16 cellular contexts compared by ENCODE assay signal in the genomic region with DNA sequence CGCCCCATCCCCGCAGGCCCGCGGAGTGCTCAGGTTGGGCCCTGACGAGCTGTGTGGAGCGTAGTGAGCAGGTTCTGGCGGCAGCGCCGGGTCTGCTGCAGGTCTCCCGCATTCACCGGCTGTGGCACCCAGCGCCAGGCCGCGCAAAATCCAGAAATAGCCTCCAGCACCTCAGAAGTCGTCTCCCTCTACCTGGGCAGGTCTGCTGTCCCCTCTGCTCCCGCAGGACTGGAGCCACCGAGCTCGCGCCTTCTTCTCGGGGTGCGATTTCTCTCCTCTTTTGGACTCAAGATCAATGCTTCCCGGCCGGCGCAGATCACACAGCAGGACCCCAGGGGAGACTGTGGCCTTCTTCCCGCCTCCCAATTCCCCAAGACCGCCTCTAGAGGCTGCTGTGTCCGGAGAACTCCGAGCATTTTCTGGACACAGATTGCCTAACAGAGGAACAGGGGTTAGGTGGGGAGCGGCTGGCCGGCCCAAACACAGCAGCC. TPM values are rescaled to one million over a fixed set of nuclear protein-coding genes. Genes with fewer than 3 reads are reported as not detected.
DNase-seq lines count a peak whose midpoint lies in the region; ATAC-seq, FAIRE-seq and TF ChIP-seq lines count a peak whose summit lies in the region.
"Had no signal": no experiment of that assay in that cellular context is flagged by ENCODE, and none has a peak within 500 bp of the region (broad histone marks: within the 10 kb centered on the region; RNA-seq: fewer than 3 reads in every experiment).

No MANE protein-coding gene starts in this region.

- H3K4me3 Mint-ChIP-seq in activated CD8-positive, alpha-beta T cell treated with anti-CD3 and anti-CD28 coated beads for 36 hours = no peak overlapping the region
- H3K4me3 Mint-ChIP-seq: activated naive CD8-positive, alpha-beta T cell treated with anti-CD3 and anti-CD28 coated beads, Interleukin-2, amount 50 U/mL, for 24 hours had no signal

- no peaks in the 10 kb centered on the region for H3K36me3 ChIP-seq in GM06990 (ENCODE audit: control insufficient read depth, insufficient read depth, low read length)
- no peaks in the 10 kb centered on the region for H3K36me3 ChIP-seq in ascending aorta
- no peaks in the 10 kb centered on the region for H3K36me3 ChIP-seq in HepG2 (replicated peaks in 1 of 2; ENCODE audit: control insufficient read depth in 1 of 2, insufficient read depth in 2 of 2, low read length in 2 of 2)
- no peaks in the 10 kb centered on the region for H3K36me3 ChIP-seq in trophoblast cell (ENCODE audit: control insufficient read depth in 1 of 2, insufficient read depth in 2 of 2, low read length in 2 of 2)
- H3K36me3 ChIP-seq in SJCRH30 = no peaks in the 10 kb centered on the region
- H3K36me3 ChIP-seq: esophagus muscularis mucosa, lower lobe of right lung had no signal

- no peak for TF ChIP-seq RAD21 in HepG2 (CRISPR knock-in tag; IDR thresholded peaks at IDR 0.05)

- POLR2A ChIA-PET in AG04449 (lab: Yijun Ruan, JAX) = no interaction called here
- POLR2A ChIA-PET in HepG2 (lab: Yijun Ruan, JAX) = no interaction called here
- POLR2A ChIA-PET in activated CD8-positive, alpha-beta T cell treated with anti-CD3 and anti-CD28 coated beads for 36 hours (lab: Charles Lee) = interaction anchor here (1.1 kb wide), 1 partner anchor 44 kb away, joined by 3 read pairs; no protein-coding TSS in a partner anchor

- no peak overlapping the region for H4K12ac ChIP-seq in trophoblast cell (ENCODE audit: low read depth, low read length)

- H2AFZ ChIP-seq in HepG2 (ENCODE audit: low read length) = no peak overlapping the region
- no peak overlapping the region for H2AFZ ChIP-seq in trophoblast cell (ENCODE audit: insufficient read depth, low read length, poor library complexity)

- H3K27me3 ChIP-seq in GM06990 (replicated peaks; ENCODE audit: control insufficient read depth, insufficient read depth, low read length) (peaks cover 2% of the 10 kb centered on the region; the same call in 1 of the 2 replicates), ascending aorta (peaks cover 43% of the 10 kb centered on the region), HepG2 (ENCODE audit: control insufficient read depth in 1 of 2, insufficient read depth in 2 of 2, low read length in 2 of 2) (peaks cover 8 to 56% of the 10 kb centered on the region in 2 experiments), trophoblast cell (ENCODE audit: insufficient read depth, low read length) (peaks cover 84% of the 10 kb centered on the region), SJCRH30 (peaks cover 13% of the 10 kb centered on the region)

- in situ Hi-C loops in HepG2 (cut with HindIII; ENCODE audit: extremely low pct_ligation_motif_present, low pct_unique_long_range_greater_than_20kb) = no loop called here

- H3K79me2 ChIP-seq in HepG2 (ENCODE audit: insufficient read depth, low read length) = no peaks in the 10 kb centered on the region
- H3K79me2 ChIP-seq in trophoblast cell (ENCODE audit: control insufficient read depth, insufficient read depth, low read length, poor library complexity) = no peaks in the 10 kb centered on the region

- H3K36me3 Mint-ChIP-seq in activated CD8-positive, alpha-beta T cell treated with anti-CD3 and anti-CD28 coated beads for 36 hours (ENCODE audit: low read depth) = no peaks in the 10 kb centered on the region

- H3K4me3 ChIP-seq in AG04449 (ENCODE audit: low read depth, low read length) (no peak overlapping the region), GM06990 (replicated peaks; ENCODE audit: low read depth, low read length) (no peak overlapping the region), ascending aorta (no peak overlapping the region), HepG2 (replicated peaks in 1 of 3; ENCODE audit: insufficient read depth in 1 of 3, low read depth in 2 of 3, low read length in 3 of 3) (no peak overlapping the region), trophoblast cell (ENCODE audit: low read depth, low read length) (no peak overlapping the region), SJCRH30 (no peak overlapping the region)
- H3K4me3 ChIP-seq: lower lobe of right lung had no signal

- TF ChIP-seq EP300 in HepG2 (IDR thresholded peaks at IDR 0.05; ENCODE audit: low read depth in 2 of 2, low read length in 2 of 2) = no peak
- no peak for TF ChIP-seq EP300 in HepG2 (CRISPR knock-in tag; IDR thresholded peaks at IDR 0.05; ENCODE audit: borderline replicate concordance)

- H4K20me1 ChIP-seq in HepG2 (ENCODE audit: insufficient read depth, low read length) = no peaks in the 10 kb centered on the region

- H3K4me2 ChIP-seq in HepG2 (ENCODE audit: low read depth, low read length) = no peak overlapping the region
- H3K4me2 ChIP-seq in trophoblast cell (ENCODE audit: low read length) = no peak overlapping the region

- H2AK5ac ChIP-seq in trophoblast cell (ENCODE audit: low read length) = no peak overlapping the region

- CTCF ChIA-PET in AG04449 (lab: Yijun Ruan, JAX) (interaction anchor here (1.0 to 9.0 kb wide), 8 partner anchors 10 to 120 kb away, joined by 3 to 556 read pairs (median 5); a partner anchor contains a TSS), HepG2 (lab: Yijun Ruan, JAX; ENCODE audit: low intra/inter-chr PET ratio, low total read pairs) (no interaction called here)
- CTCF ChIA-PET in activated CD8-positive, alpha-beta T cell treated with anti-CD3 and anti-CD28 coated beads for 36 hours (lab: Charles Lee) = interaction anchor here (0.9 to 13.6 kb wide), 10 partner anchors 9 to 99 kb away, joined by 3 to 507 read pairs (median 18); a partner anchor contains a TSS

- DNase-seq in AG04449 (ENCODE audit: low read depth, low spot score) (no peak), GM06990 (ENCODE audit: extremely low read depth, insufficient read length) (no peak), ascending aorta (ENCODE audit: low spot score in 2 of 2) (no peak), HepG2 (ENCODE audit: low spot score) (peak; percentile 16), trophoblast cell (no peak), cerebellar nuclear complex (lab: John Stamatoyannopoulos, UW) (no peak), SJCRH30 (no peak)
- no peak for DNase-seq in activated CD8-positive, alpha-beta T cell treated with anti-CD3 and anti-CD28 coated beads for 36 hours
- DNase-seq: activated CD4-positive, CD25-positive, alpha-beta regulatory T cell; activated naive CD8-positive, alpha-beta T cell treated with anti-CD3 and anti-CD28 coated beads, Interleukin-2, amount 50 U/mL, for 24 hours; lower lobe of right lung; NCI-H1436 had no signal

- H3K18ac ChIP-seq in trophoblast cell (ENCODE audit: low read length) = no peak overlapping the region

- TF ChIP-seq POLR2A in HepG2 (IDR thresholded peaks at IDR 0.05; ENCODE audit: insufficient read depth in 1 of 2, low read depth in 2 of 2, low read length in 2 of 2) = no peak

- TF ChIP-seq CTCF in AG04449 (IDR thresholded peaks at IDR 0.05; ENCODE audit: insufficient read depth, low read length, missing control alignments) (peak; percentile 38), GM06990 (IDR thresholded peaks at IDR 0.05; ENCODE audit: insufficient read depth, low read length, poor library complexity, severe bottlenecking) (peak; percentile 12), ascending aorta (IDR thresholded peaks at IDR 0.05) (peak in 2 of 3 experiments; percentile 18 to 26), HepG2 (CRISPR knock-in tag; IDR thresholded peaks at IDR 0.05) (peak; percentile 33; the same call in 1 of the 2 replicates)
- TF ChIP-seq CTCF in activated CD8-positive, alpha-beta T cell treated with anti-CD3 and anti-CD28 coated beads for 36 hours (IDR thresholded peaks at IDR 0.05) = no peak

- H3K9ac ChIP-seq in HepG2 (ENCODE audit: insufficient read depth, low read depth, low read length) (no peak overlapping the region), trophoblast cell (ENCODE audit: low read length) (no peak overlapping the region)

- peaks cover 25% of the 10 kb centered on the region for H3K4me1 Mint-ChIP-seq in activated CD8-positive, alpha-beta T cell treated with anti-CD3 and anti-CD28 coated beads for 36 hours (ENCODE audit: low read depth)

- no peak overlapping the region for H3K14ac ChIP-seq in trophoblast cell (ENCODE audit: low read length)

- no peak overlapping the region for H2BK120ac ChIP-seq in trophoblast cell (ENCODE audit: insufficient read depth, low read length, poor library complexity)

- no peak for FAIRE-seq in HepG2 (lab: Jason Lieb, UNC)
- FAIRE-seq: D721Med had no signal

- H3K27ac Mint-ChIP-seq in activated CD8-positive, alpha-beta T cell treated with anti-CD3 and anti-CD28 coated beads for 36 hours = no peak overlapping the region
- H3K27ac Mint-ChIP-seq: activated naive CD8-positive, alpha-beta T cell treated with anti-CD3 and anti-CD28 coated beads, Interleukin-2, amount 50 U/mL, for 24 hours had no signal

- H4K91ac ChIP-seq in trophoblast cell (ENCODE audit: low read depth, low read length) = no peak overlapping the region

- H3K9me3 Mint-ChIP-seq in activated CD8-positive, alpha-beta T cell treated with anti-CD3 and anti-CD28 coated beads for 36 hours = no peaks in the 10 kb centered on the region
- H3K9me3 Mint-ChIP-seq: activated naive CD8-positive, alpha-beta T cell treated with anti-CD3 and anti-CD28 coated beads, Interleukin-2, amount 50 U/mL, for 24 hours had no signal

- no peak overlapping the region for H3K4ac ChIP-seq in trophoblast cell (ENCODE audit: low read depth, low read length)

- H4K8ac ChIP-seq in trophoblast cell (ENCODE audit: low read depth, low read length) = no peak overlapping the region

- H3K4me1 ChIP-seq in ascending aorta = peaks cover under 1 to 4% of the 10 kb centered on the region in 2 donors
- H3K4me1 ChIP-seq in HepG2 (ENCODE audit: insufficient read depth, low read length) = peaks cover 24% of the 10 kb centered on the region
- H3K4me1 ChIP-seq in trophoblast cell (ENCODE audit: control insufficient read depth in 1 of 2, insufficient read depth in 2 of 2, low read length in 2 of 2) = peaks cover 0 to 2% of the 10 kb centered on the region in 2 experiments
- no peaks in the 10 kb centered on the region for H3K4me1 ChIP-seq in SJCRH30

- peaks cover 82% of the 10 kb centered on the region for H3K27me3 Mint-ChIP-seq in activated CD8-positive, alpha-beta T cell treated with anti-CD3 and anti-CD28 coated beads for 36 hours

- H3K79me1 ChIP-seq in trophoblast cell (ENCODE audit: low read length) = no peaks in the 10 kb centered on the region

- intact Hi-C loops in ascending aorta (cut with DNase I) = no loop called here
- intact Hi-C loops in HepG2 (cut with micrococcal nuclease; ENCODE audit: unreplicated experiment) = no loop called here
- intact Hi-C loops in activated CD8-positive, alpha-beta T cell treated with anti-CD3 and anti-CD28 coated beads for 36 hours (cut with micrococcal nuclease) = loop anchor here (5.0 to 10.0 kb wide), 2 partner anchors 78 to 415 kb away; no protein-coding TSS in a partner anchor

- no peak overlapping the region for H3K23ac ChIP-seq in trophoblast cell (ENCODE audit: low read length)

- H2BK5ac ChIP-seq in trophoblast cell (ENCODE audit: low read depth, low read length, poor library complexity) = no peak overlapping the region

- no TSS peak for BruUV-seq in HepG2 (replicated peaks; lab: Mats Ljungman, UMichigan)

- H3K9me3 ChIP-seq in ascending aorta (no peaks in the 10 kb centered on the region), HepG2 (ENCODE audit: low read length) (no peaks in the 10 kb centered on the region), trophoblast cell (ENCODE audit: insufficient read depth, low read depth, low read length) (peaks cover 7% of the 10 kb centered on the region), SJCRH30 (replicated peaks) (no peaks in the 10 kb centered on the region)
- H3K9me3 ChIP-seq: esophagus muscularis mucosa, lower lobe of right lung had no signal

- H3K27ac ChIP-seq in ascending aorta = no peak overlapping the region
- no peak overlapping the region for H3K27ac ChIP-seq in HepG2 (ENCODE audit: extremely low read length, insufficient read depth, low read length)
- H3K27ac ChIP-seq in trophoblast cell (ENCODE audit: low read depth, low read length) = no peak overlapping the region
- H3K27ac ChIP-seq in SJCRH30 = no peak overlapping the region
- H3K27ac ChIP-seq: esophagus muscularis mucosa, lower lobe of right lung had no signal

- no peak overlapping the region for H2BK12ac ChIP-seq in trophoblast cell (ENCODE audit: low read length)

- WGBS in HepG2 (ENCODE audit: low lambda C conversion rate) = 59% methylated on average over 29 of the region's 30 CpGs
- no CpG with 5 or more reads among the region's 30 CpGs for WGBS in trophoblast cell (ENCODE audit: extremely low coverage, insufficient coverage, insufficient read length)

- ATAC-seq in HepG2 = peak; percentile 60
- ATAC-seq in activated CD8-positive, alpha-beta T cell treated with anti-CD3 and anti-CD28 coated beads for 36 hours = no peak
- ATAC-seq: activated naive CD8-positive, alpha-beta T cell treated with anti-CD3 and anti-CD28 coated beads, Interleukin-2, amount 50 U/mL, for 24 hours; Panc1 had no signal

RNA-seq across cellular contexts. Expression of a gene that starts 8.4 kb away (rescaled TPM):
- total RNA-seq in ascending aorta (not detected), HepG2 (2016; rRNA removed; fragmentation: Illumina TruSeq; extraction: Trizol) (0.07 TPM in 2 replicates)
- not detected in 2 replicates for total RNA-seq in HepG2 (2016; cell fraction: cytosol; rRNA removed; fragmentation: Illumina TruSeq; extraction: Trizol; ENCODE audit: low read depth)
- 0.09 TPM in 1 of 2 replicates, not detected in the other for total RNA-seq in HepG2 (2016; cell fraction: insoluble cytoplasmic fraction; rRNA removed; fragmentation: Illumina TruSeq; extraction: Trizol)
- 0.10 TPM in 1 of 2 replicates, not detected in the other for total RNA-seq in HepG2 (2016; cell fraction: membrane; rRNA removed; fragmentation: Illumina TruSeq; extraction: Trizol)
- 0.13 and 0.22 TPM in 2 replicates for total RNA-seq in HepG2 (2016; cell fraction: nucleus; rRNA removed; fragmentation: Illumina TruSeq; extraction: Trizol)
- polyA plus RNA-seq in HepG2 (2011; rRNA removed) = 0.20 and 0.26 TPM in 2 replicates
- polyA plus RNA-seq in HepG2 (2011; cell fraction: cytosol; rRNA removed) = 0.15 and 0.16 TPM in 2 replicates
- 0.87 and 1.6 TPM in 2 replicates for polyA plus RNA-seq in HepG2 (2011; cell fraction: nucleus; rRNA removed)
- 0.09 and 0.21 TPM in 2 replicates for polyA plus RNA-seq in HepG2 (2012)
- 0.05 and 0.09 TPM in 2 replicates for polyA plus RNA-seq in HepG2 (2016; cell fraction: cytosol; fragmentation: Illumina TruSeq; extraction: Trizol; ENCODE audit: low read depth)
- 0.08 TPM in 1 of 2 replicates, not detected in the other for polyA plus RNA-seq in HepG2 (2016; cell fraction: insoluble cytoplasmic fraction; fragmentation: Illumina TruSeq; extraction: Trizol; ENCODE audit: low read depth)
- polyA plus RNA-seq in HepG2 (2016; cell fraction: membrane; fragmentation: Illumina TruSeq; extraction: Trizol; ENCODE audit: low read depth) = 0.16 TPM in 1 of 2 replicates, not detected in the other
- polyA plus RNA-seq in HepG2 (2016; cell fraction: nucleus; fragmentation: Illumina TruSeq; extraction: Trizol; ENCODE audit: insufficient read depth, low read depth) = not detected in 2 replicates
- 1.3 TPM in 1 of 2 replicates, not detected in the other for polyA minus RNA-seq in HepG2 (2011; rRNA and poly(A)+ RNA removed; ENCODE audit: low replicate concordance)
- polyA minus RNA-seq in HepG2 (2011; cell fraction: cytosol; rRNA and poly(A)+ RNA removed) = not detected in 2 replicates
- 0.13 TPM in 1 of 2 replicates, not detected in the other for polyA minus RNA-seq in HepG2 (2011; cell fraction: nucleus; rRNA and poly(A)+ RNA removed)
- polyA plus RNA-seq in trophoblast cell (2013) = not detected in 2 replicates
- not detected for total RNA-seq in activated CD8-positive, alpha-beta T cell treated with anti-CD3 and anti-CD28 coated beads for 36 hours
- not detected in 2 replicates for total RNA-seq in SJCRH30 (2014; rRNA removed; shearing (Covaris generic))
- total RNA-seq: esophagus muscularis mucosa, H4, lower lobe of right lung had no signal
